ENCODE assay signal across 1 cellular context in the genomic region with DNA sequence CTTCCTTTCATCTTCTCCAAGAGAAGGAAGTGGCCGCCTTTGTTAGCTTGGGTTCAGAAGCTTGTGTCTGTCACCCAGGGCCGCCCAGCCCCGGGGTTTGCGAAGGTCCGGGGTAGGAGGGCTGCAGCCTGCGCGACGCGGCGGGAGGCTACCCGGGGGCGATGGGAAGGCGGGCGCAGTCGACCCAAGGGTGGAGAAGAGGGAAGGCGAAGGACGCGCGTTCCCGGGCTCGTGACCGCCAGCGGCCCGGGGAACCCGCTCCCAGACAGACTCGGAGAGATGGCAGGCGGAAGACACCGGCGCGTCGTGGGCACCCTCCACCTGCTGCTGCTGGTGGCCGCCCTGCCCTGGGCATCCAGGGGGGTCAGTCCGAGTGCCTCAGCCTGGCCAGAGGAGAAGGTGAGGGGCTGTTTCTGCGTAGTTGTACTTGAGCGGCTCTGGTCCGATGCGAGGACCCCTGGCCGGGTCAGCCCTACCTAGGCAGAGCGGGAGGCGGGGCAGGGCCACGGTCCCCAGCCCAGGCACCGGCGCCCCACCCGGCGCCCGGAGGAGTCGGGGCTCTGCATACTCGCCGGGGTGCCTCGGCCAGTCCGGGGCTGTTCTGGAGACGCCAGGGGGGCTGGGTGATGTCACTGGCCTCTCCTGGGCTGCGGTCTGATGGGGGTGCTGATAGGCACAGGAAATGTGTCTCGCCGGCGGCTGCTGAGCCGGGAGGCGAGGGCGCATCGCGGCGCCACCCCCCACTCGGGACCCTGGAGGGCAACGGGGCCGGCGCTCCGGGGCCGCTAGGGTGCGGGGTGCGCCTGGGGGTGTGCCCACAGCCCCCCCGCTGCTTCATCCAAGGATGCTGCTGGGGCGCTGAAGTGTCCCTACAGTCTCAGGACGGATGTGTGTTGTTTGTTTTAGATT.
A peak's percentile ranks its signal among the peaks of the same experiment; 100 is the strongest.
TF ChIP-seq lines count a peak whose summit lies in the region.

A gene (plus strand): TSS at position 178 of the 909 bp plus-strand sequence. CDS start 102 bp downstream, at position 280.

TF ChIP-seq in HepG2, 621 proteins besides CTCF, POLR2A, EP300 and RAD21 (continued from another document):
- TF ChIP-seq, protein P1, sequence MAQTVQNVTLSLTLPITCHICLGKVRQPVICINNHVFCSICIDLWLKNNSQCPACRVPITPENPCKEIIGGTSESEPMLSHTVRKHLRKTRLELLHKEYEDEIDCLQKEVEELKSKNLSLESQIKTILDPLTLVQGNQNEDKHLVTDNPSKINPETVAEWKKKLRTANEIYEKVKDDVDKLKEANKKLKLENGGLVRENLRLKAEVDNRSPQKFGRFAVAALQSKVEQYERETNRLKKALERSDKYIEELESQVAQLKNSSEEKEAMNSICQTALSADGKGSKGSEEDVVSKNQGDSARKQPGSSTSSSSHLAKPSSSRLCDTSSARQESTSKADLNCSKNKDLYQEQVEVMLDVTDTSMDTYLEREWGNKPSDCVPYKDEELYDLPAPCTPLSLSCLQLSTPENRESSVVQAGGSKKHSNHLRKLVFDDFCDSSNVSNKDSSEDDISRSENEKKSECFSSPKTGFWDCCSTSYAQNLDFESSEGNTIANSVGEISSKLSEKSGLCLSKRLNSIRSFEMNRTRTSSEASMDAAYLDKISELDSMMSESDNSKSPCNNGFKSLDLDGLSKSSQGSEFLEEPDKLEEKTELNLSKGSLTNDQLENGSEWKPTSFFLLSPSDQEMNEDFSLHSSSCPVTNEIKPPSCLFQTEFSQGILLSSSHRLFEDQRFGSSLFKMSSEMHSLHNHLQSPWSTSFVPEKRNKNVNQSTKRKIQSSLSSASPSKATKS (CRISPR knock-in tag; IDR thresholded peaks at IDR 0.05): no peak
- TF ChIP-seq ZSCAN31 (CRISPR knock-in tag; IDR thresholded peaks at IDR 0.05; ENCODE audit: low read depth): 0 out of 2 replicates have a peak, but pooled peaks have one; percentile 7
- TF ChIP-seq SAP130 (CRISPR knock-in tag; IDR thresholded peaks at IDR 0.05; ENCODE audit: low read depth): no peak
- no peak for TF ChIP-seq ZNF674 (CRISPR knock-in tag; IDR thresholded peaks at IDR 0.05; ENCODE audit: low read depth)
- no peak for TF ChIP-seq CCDC6 (CRISPR knock-in tag; IDR thresholded peaks at IDR 0.05)
- no peak for TF ChIP-seq TARDBP (CRISPR knock-in tag; IDR thresholded peaks at IDR 0.05)
- TF ChIP-seq ZNF556 (CRISPR knock-in tag; IDR thresholded peaks at IDR 0.05; ENCODE audit: borderline replicate concordance): no peak
- TF ChIP-seq, protein P2, sequence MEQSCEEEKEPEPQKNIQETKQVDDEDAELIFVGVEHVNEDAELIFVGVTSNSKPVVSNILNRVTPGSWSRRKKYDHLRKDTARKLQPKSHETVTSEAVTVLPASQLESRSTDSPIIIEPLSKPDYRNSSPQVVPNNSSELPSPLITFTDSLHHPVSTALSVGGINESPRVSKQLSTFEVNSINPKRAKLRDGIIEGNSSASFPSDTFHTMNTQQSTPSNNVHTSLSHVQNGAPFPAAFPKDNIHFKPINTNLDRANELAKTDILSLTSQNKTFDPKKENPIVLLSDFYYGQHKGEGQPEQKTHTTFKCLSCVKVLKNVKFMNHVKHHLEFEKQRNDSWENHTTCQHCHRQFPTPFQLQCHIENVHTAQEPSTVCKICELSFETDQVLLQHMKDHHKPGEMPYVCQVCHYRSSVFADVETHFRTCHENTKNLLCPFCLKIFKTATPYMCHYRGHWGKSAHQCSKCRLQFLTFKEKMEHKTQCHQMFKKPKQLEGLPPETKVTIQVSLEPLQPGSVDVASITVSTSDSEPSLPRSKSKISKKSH (CRISPR knock-in tag; IDR thresholded peaks at IDR 0.05; ENCODE audit: borderline replicate concordance): no peak
- no peak for TF ChIP-seq CBX2 (IDR thresholded peaks at IDR 0.05; ENCODE audit: low read depth, low read length)
- peak; percentile 72; the same call in 1 of the 2 replicates for TF ChIP-seq CBX2 (CRISPR knock-in tag; IDR thresholded peaks at IDR 0.05; ENCODE audit: low read depth)
- TF ChIP-seq ZNF382 (CRISPR knock-in tag; IDR thresholded peaks at IDR 0.05; ENCODE audit: borderline replicate concordance): no peak
- TF ChIP-seq ZNF446 (CRISPR knock-in tag; IDR thresholded peaks at IDR 0.05): no peak
- TF ChIP-seq KLF13 (CRISPR knock-in tag; IDR thresholded peaks at IDR 0.05): no peak
- TF ChIP-seq SATB2 (CRISPR knock-in tag; IDR thresholded peaks at IDR 0.05): no peak
- no peak for TF ChIP-seq CHD4 (IDR thresholded peaks at IDR 0.05; ENCODE audit: borderline replicate concordance, low read length)
- TF ChIP-seq ZNF138 (CRISPR knock-in tag; IDR thresholded peaks at IDR 0.05; ENCODE audit: low read depth): no peak
- TF ChIP-seq, protein P3, sequence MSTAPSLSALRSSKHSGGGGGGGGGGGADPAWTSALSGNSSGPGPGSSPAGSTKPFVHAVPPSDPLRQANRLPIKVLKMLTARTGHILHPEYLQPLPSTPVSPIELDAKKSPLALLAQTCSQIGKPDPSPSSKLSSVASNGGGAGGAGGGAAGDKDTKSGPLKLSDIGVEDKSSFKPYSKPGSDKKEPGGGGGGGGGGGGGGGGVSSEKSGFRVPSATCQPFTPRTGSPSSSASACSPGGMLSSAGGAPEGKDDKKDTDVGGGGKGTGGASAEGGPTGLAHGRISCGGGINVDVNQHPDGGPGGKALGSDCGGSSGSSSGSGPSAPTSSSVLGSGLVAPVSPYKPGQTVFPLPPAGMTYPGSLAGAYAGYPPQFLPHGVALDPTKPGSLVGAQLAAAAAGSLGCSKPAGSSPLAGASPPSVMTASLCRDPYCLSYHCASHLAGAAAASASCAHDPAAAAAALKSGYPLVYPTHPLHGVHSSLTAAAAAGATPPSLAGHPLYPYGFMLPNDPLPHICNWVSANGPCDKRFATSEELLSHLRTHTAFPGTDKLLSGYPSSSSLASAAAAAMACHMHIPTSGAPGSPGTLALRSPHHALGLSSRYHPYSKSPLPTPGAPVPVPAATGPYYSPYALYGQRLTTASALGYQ (CRISPR knock-in tag; IDR thresholded peaks at IDR 0.05): no peak
- TF ChIP-seq ZNF143 (CRISPR knock-in tag; IDR thresholded peaks at IDR 0.05): no peak
- no peak for TF ChIP-seq ATF1 (CRISPR knock-in tag; IDR thresholded peaks at IDR 0.05)
- TF ChIP-seq KDM5A (IDR thresholded peaks at IDR 0.05; ENCODE audit: borderline replicate concordance, low read length): no peak
- no peak for TF ChIP-seq TBL1XR1 (IDR thresholded peaks at IDR 0.05; ENCODE audit: borderline replicate concordance, low read length, partially characterized antibody)
- no peak for TF ChIP-seq ZNF629 (CRISPR knock-in tag; conservative IDR thresholded peaks at IDR 0.05)
- TF ChIP-seq KDM2A (CRISPR knock-in tag; IDR thresholded peaks at IDR 0.05; ENCODE audit: borderline replicate concordance, low read depth): peak; percentile 20; the same call in 1 of the 2 replicates
- TF ChIP-seq, protein P4, sequence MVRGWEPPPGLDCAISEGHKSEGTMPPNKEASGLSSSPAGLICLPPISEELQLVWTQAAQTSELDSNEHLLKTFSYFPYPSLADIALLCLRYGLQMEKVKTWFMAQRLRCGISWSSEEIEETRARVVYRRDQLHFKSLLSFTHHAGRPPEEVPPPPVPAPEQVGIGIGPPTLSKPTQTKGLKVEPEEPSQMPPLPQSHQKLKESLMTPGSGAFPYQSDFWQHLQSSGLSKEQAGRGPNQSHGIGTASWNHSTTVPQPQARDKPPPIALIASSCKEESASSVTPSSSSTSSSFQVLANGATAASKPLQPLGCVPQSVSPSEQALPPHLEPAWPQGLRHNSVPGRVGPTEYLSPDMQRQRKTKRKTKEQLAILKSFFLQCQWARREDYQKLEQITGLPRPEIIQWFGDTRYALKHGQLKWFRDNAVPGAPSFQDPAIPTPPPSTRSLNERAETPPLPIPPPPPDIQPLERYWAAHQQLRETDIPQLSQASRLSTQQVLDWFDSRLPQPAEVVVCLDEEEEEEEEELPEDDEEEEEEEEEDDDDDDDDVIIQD (CRISPR knock-in tag; IDR thresholded peaks at IDR 0.05; ENCODE audit: low read depth): no peak
- TF ChIP-seq NFE2L1 (CRISPR knock-in tag; IDR thresholded peaks at IDR 0.05; ENCODE audit: borderline replicate concordance): no peak
- no peak for TF ChIP-seq FOXA3 (CRISPR knock-in tag; IDR thresholded peaks at IDR 0.05)
- TF ChIP-seq ZBTB8A (CRISPR knock-in tag; IDR thresholded peaks at IDR 0.05; ENCODE audit: borderline replicate concordance, low read depth): no peak
- TF ChIP-seq ZMYM3 (CRISPR knock-in tag; IDR thresholded peaks at IDR 0.05): no peak
- no peak for TF ChIP-seq ZNF605 (CRISPR knock-in tag; IDR thresholded peaks at IDR 0.05)
- TF ChIP-seq HDAC2 (CRISPR knock-in tag; IDR thresholded peaks at IDR 0.05): no peak
- TF ChIP-seq ZC3H13 (CRISPR knock-in tag; IDR thresholded peaks at IDR 0.05): no peak
- TF ChIP-seq MED13 (CRISPR knock-in tag; IDR thresholded peaks at IDR 0.05): no peak
- no peak for TF ChIP-seq ARNT (IDR thresholded peaks at IDR 0.05)
- no peak for TF ChIP-seq ZNF17 (CRISPR knock-in tag; IDR thresholded peaks at IDR 0.05)
- TF ChIP-seq, protein P5, sequence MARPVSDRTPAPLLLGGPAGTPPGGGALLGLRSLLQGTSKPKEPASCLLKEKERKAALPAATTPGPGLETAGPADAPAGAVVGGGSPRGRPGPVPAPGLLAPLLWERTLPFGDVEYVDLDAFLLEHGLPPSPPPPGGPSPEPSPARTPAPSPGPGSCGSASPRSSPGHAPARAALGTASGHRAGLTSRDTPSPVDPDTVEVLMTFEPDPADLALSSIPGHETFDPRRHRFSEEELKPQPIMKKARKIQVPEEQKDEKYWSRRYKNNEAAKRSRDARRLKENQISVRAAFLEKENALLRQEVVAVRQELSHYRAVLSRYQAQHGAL (CRISPR knock-in tag; IDR thresholded peaks at IDR 0.05; ENCODE audit: not compliant biosample characterization): no peak
- TF ChIP-seq, protein P6, sequence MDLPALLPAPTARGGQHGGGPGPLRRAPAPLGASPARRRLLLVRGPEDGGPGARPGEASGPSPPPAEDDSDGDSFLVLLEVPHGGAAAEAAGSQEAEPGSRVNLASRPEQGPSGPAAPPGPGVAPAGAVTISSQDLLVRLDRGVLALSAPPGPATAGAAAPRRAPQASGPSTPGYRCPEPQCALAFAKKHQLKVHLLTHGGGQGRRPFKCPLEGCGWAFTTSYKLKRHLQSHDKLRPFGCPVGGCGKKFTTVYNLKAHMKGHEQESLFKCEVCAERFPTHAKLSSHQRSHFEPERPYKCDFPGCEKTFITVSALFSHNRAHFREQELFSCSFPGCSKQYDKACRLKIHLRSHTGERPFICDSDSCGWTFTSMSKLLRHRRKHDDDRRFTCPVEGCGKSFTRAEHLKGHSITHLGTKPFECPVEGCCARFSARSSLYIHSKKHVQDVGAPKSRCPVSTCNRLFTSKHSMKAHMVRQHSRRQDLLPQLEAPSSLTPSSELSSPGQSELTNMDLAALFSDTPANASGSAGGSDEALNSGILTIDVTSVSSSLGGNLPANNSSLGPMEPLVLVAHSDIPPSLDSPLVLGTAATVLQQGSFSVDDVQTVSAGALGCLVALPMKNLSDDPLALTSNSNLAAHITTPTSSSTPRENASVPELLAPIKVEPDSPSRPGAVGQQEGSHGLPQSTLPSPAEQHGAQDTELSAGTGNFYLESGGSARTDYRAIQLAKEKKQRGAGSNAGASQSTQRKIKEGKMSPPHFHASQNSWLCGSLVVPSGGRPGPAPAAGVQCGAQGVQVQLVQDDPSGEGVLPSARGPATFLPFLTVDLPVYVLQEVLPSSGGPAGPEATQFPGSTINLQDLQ (CRISPR knock-in tag; IDR thresholded peaks at IDR 0.05): no peak
- TF ChIP-seq FOXK2 (IDR thresholded peaks at IDR 0.05): no peak
- TF ChIP-seq MYC (CRISPR knock-in tag; IDR thresholded peaks at IDR 0.05; ENCODE audit: borderline replicate concordance): no peak
- no peak for TF ChIP-seq JDP2 (CRISPR knock-in tag; IDR thresholded peaks at IDR 0.05; ENCODE audit: borderline replicate concordance)
- TF ChIP-seq TCF7L2 (IDR thresholded peaks at IDR 0.05; ENCODE audit: low read depth, low read length): no peak
- TF ChIP-seq ZNF883 (CRISPR knock-in tag; IDR thresholded peaks at IDR 0.05; ENCODE audit: not compliant biosample characterization): peak; percentile 81
- no peak for TF ChIP-seq REXO4 (CRISPR knock-in tag; IDR thresholded peaks at IDR 0.05; ENCODE audit: borderline replicate concordance)
- no peak for TF ChIP-seq ZEB1 (IDR thresholded peaks at IDR 0.05; ENCODE audit: insufficient replicate concordance, low read depth)
- no peak for TF ChIP-seq JUND (CRISPR knock-in tag; IDR thresholded peaks at IDR 0.05)
- no peak for TF ChIP-seq CEBPB (IDR thresholded peaks at IDR 0.05; ENCODE audit: borderline replicate concordance, low read depth, low read length)
- no peak for TF ChIP-seq MZF1 (CRISPR knock-in tag; IDR thresholded peaks at IDR 0.05; ENCODE audit: borderline replicate concordance)
- TF ChIP-seq ZNF296 (CRISPR knock-in tag; conservative IDR thresholded peaks at IDR 0.05): no peak
- TF ChIP-seq ZNF589 (CRISPR knock-in tag; conservative IDR thresholded peaks at IDR 0.05): no peak
- no peak for TF ChIP-seq SOX13 (IDR thresholded peaks at IDR 0.05)
- TF ChIP-seq SOX13 (CRISPR knock-in tag; conservative IDR thresholded peaks at IDR 0.05 in 1 of 2, IDR thresholded peaks at IDR 0.05 in 1 of 2): no peak
- TF ChIP-seq BRCA1 (CRISPR knock-in tag; IDR thresholded peaks at IDR 0.05): no peak
- no peak for TF ChIP-seq ZBTB20 (CRISPR knock-in tag; IDR thresholded peaks at IDR 0.05; ENCODE audit: borderline replicate concordance, low read depth)
- TF ChIP-seq ZNF772 (CRISPR knock-in tag; IDR thresholded peaks at IDR 0.05): no peak
- TF ChIP-seq ZFP62 (CRISPR knock-in tag; IDR thresholded peaks at IDR 0.05): no peak
- TF ChIP-seq EHMT2 (IDR thresholded peaks at IDR 0.05; ENCODE audit: borderline replicate concordance, low read depth, low read length): no peak
- no peak for TF ChIP-seq DR1 (CRISPR knock-in tag; IDR thresholded peaks at IDR 0.05)
- no peak for TF ChIP-seq KLF15 (CRISPR knock-in tag; IDR thresholded peaks at IDR 0.05; ENCODE audit: borderline replicate concordance)
- TF ChIP-seq ZNF746 (CRISPR knock-in tag; IDR thresholded peaks at IDR 0.05): no peak
- TF ChIP-seq ZNF614 (CRISPR knock-in tag; IDR thresholded peaks at IDR 0.05; ENCODE audit: borderline replicate concordance): no peak
- TF ChIP-seq, protein P7, sequence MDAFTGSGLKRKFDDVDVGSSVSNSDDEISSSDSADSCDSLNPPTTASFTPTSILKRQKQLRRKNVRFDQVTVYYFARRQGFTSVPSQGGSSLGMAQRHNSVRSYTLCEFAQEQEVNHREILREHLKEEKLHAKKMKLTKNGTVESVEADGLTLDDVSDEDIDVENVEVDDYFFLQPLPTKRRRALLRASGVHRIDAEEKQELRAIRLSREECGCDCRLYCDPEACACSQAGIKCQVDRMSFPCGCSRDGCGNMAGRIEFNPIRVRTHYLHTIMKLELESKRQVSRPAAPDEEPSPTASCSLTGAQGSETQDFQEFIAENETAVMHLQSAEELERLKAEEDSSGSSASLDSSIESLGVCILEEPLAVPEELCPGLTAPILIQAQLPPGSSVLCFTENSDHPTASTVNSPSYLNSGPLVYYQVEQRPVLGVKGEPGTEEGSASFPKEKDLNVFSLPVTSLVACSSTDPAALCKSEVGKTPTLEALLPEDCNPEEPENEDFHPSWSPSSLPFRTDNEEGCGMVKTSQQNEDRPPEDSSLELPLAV (CRISPR knock-in tag; conservative IDR thresholded peaks at IDR 0.05; ENCODE audit: low read depth): no peak
TF ChIP-seq in HepG2: peak in this region for 67.
